ENCODE assay signal across 12 cellular contexts in the genomic region with DNA sequence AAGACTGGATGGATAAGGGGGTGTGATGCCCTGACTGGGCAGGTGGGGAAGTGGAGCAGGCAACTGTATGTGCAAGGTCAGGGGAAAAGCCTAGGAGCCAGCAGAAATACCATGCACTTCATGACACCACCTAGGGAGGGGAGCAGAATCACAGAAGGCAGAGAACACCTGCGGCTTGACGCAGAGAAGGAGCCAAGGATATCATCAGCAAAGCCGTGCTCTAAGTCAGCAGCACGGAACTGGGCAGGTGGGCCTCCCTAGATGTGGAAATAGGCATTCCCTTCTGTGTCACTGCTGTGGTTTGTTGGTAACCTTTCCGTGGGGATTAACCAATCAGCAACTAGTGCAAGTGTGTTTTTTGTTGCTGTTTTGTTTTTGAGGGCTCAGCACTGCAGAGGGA. TPM values are rescaled to one million over a fixed set of nuclear protein-coding genes. Genes with fewer than 3 reads are reported as not detected.
DNase-seq lines count a peak whose midpoint lies in the region; ATAC-seq, FAIRE-seq and TF ChIP-seq lines count a peak whose summit lies in the region.
"Had no signal": no experiment of that assay in that cellular context is flagged by ENCODE, and none has a peak within 500 bp of the region (broad histone marks: within the 10 kb centered on the region; RNA-seq: fewer than 3 reads in every experiment).

No MANE protein-coding gene starts in this region.

- peak overlapping the region; percentile 23 to 82 (median 79) for H3K4me3 Mint-ChIP-seq in CD8-positive, alpha-beta memory T cell
- H3K4me3 Mint-ChIP-seq in nephron progenitor cell, result no peak overlapping the region

- TF ChIP-seq POLR2A in body of pancreas (IDR thresholded peaks at IDR 0.05), result peak in 1 of 3 donors; percentile 19

- peaks cover 21% of the 10 kb centered on the region for H3K4me1 ChIP-seq in CD8-positive, alpha-beta memory T cell (ENCODE audit: insufficient read depth, low read length)
- peaks cover 38% of the 10 kb centered on the region for H3K4me1 ChIP-seq in body of pancreas

- FAIRE-seq in GM19239 (lab: Jason Lieb, UNC), result no peak
- FAIRE-seq: keratinocyte had no signal

- H3K36me3 ChIP-seq in CD8-positive, alpha-beta memory T cell (ENCODE audit: insufficient read depth, low read length), result no peaks in the 10 kb centered on the region
- no peaks in the 10 kb centered on the region for H3K36me3 ChIP-seq in body of pancreas (replicated peaks in 1 of 2; ENCODE audit: insufficient read depth in 1 of 2, low read depth in 2 of 2)

- no peak for ATAC-seq in body of pancreas
- ATAC-seq in HG02678 (IDR thresholded peaks at IDR 0.05; ENCODE audit: unreplicated experiment), result no peak

- no peak overlapping the region for H3K27ac ChIP-seq in CD8-positive, alpha-beta memory T cell (ENCODE audit: low read depth, low read length)
- peak overlapping the region in 3 of 4 donors; percentile 93 to 99 (median 99) for H3K27ac ChIP-seq in body of pancreas

- intact Hi-C loops in body of pancreas (cut with DNase I), result no loop called here

- H3K27me3 Mint-ChIP-seq in CD8-positive, alpha-beta memory T cell, result peaks cover 0 to 2% of the 10 kb centered on the region in 2 donors
- no peaks in the 10 kb centered on the region for H3K27me3 Mint-ChIP-seq in nephron progenitor cell (ENCODE audit: low read depth, poor library complexity)

- POLR2A ChIA-PET in CD8-positive, alpha-beta memory T cell (lab: Charles Lee), result no interaction called here

- H3K9me3 Mint-ChIP-seq in CD8-positive, alpha-beta memory T cell, result peaks cover 0 to 3% (median 0%) of the 10 kb centered on the region in 5 donors
- peaks cover 35% of the 10 kb centered on the region for H3K9me3 Mint-ChIP-seq in nephron progenitor cell

- peak in 5 of 7 experiments; percentile 9 to 37 (median 36) for TF ChIP-seq CTCF in body of pancreas (IDR thresholded peaks at IDR 0.05)
- no peak for TF ChIP-seq CTCF in nephron progenitor cell (IDR thresholded peaks at IDR 0.05)

- no peaks in the 10 kb centered on the region for H3K9me3 ChIP-seq in CD8-positive, alpha-beta memory T cell (ENCODE audit: low read length)
- no peaks in the 10 kb centered on the region for H3K9me3 ChIP-seq in body of pancreas

- H3K4me3 ChIP-seq in CD8-positive, alpha-beta memory T cell (ENCODE audit: low read length), result no peak overlapping the region
- no peak overlapping the region for H3K4me3 ChIP-seq in body of pancreas

- peak overlapping the region in 7 of 8 donors; percentile 9 to 83 (median 60) for H3K27ac Mint-ChIP-seq in CD8-positive, alpha-beta memory T cell
- peak overlapping the region; percentile 4 for H3K27ac Mint-ChIP-seq in nephron progenitor cell

- no peak for DNase-seq in CD8-positive, alpha-beta memory T cell
- DNase-seq in HT-29 (ENCODE audit: low spot score), result peak; percentile 11
- peak; percentile 31 to 60 (median 52) for DNase-seq in body of pancreas
- DNase-seq in nephron progenitor cell, result no peak
- no peak for DNase-seq in GDM1 (lab: John Stamatoyannopoulos, UW)
- no peak for DNase-seq in NCI-H2227 treated with DMSO at 0.1 percent for 48 hours (lab: John Stamatoyannopoulos, UW)
- no peak for DNase-seq in GM19239 (ENCODE audit: insufficient read length, low spot score)
- DNase-seq: activated CD4-positive, alpha-beta T cell treated with anti-CD3 and anti-CD28 coated beads, Interleukin-2, amount 50 U/mL, for 1 hour; H7; NCI-H345 had no signal

- no peaks in the 10 kb centered on the region for H3K27me3 ChIP-seq in CD8-positive, alpha-beta memory T cell (ENCODE audit: insufficient read depth, low read length, poor library complexity, severe bottlenecking)
- H3K27me3 ChIP-seq in body of pancreas, result no peaks in the 10 kb centered on the region

- H3K4me1 Mint-ChIP-seq in CD8-positive, alpha-beta memory T cell, result peaks cover 32 to 53% (median 49%) of the 10 kb centered on the region in 3 donors
- peaks cover 41% of the 10 kb centered on the region for H3K4me1 Mint-ChIP-seq in nephron progenitor cell

- CTCF ChIA-PET in CD8-positive, alpha-beta memory T cell (lab: Charles Lee), result no interaction called here

- H3K36me3 Mint-ChIP-seq in CD8-positive, alpha-beta memory T cell, result peaks cover 0 to 8% (median 2%) of the 10 kb centered on the region in 3 donors
- peaks cover 47% of the 10 kb centered on the region for H3K36me3 Mint-ChIP-seq in nephron progenitor cell (ENCODE audit: low read depth)

- 42 to 45% methylated on average over 5 of the region's 5 CpGs for WGBS in body of pancreas, 2 donors

RNA-seq across cellular contexts. Expression of gene HDLBP, which starts 41.3 kb away (rescaled TPM):
- total RNA-seq in CD8-positive, alpha-beta memory T cell, result 100 to 1,000 TPM; 307 to 313 TPM
- polyA plus RNA-seq in CD8-positive, alpha-beta memory T cell, result 70.0 TPM
- 461 and 493 TPM in 2 replicates for total RNA-seq in HT-29 (2014; rRNA removed; shearing (Covaris generic))
- 100 to 1,000 TPM; 501 to 612 TPM for total RNA-seq in body of pancreas

RNA-seq across cellular contexts. Expression of gene SEPTIN2, which starts 41.6 kb away (rescaled TPM):
- 100 to 1,000 TPM; 301 to 319 TPM for total RNA-seq in CD8-positive, alpha-beta memory T cell
- polyA plus RNA-seq in CD8-positive, alpha-beta memory T cell, result 187 TPM
- total RNA-seq in HT-29 (2014; rRNA removed; shearing (Covaris generic)), result 139 and 164 TPM in 2 replicates
- 100 to 1,000 TPM; 226 to 271 TPM for total RNA-seq in body of pancreas

Comparison
In these comparisons a context has a peak if more than half of its experiments do, and no peak if none do; other contexts are left out.
1. DNase-seq: peak in HT-29 (single experiment) and body of pancreas (4 of 4); none in CD8-positive, alpha-beta memory T cell (0 of 5), nephron progenitor cell (single experiment), GDM1 (single experiment), NCI-H2227 treated with DMSO at 0.1 percent for 48 hours (single experiment) and GM19239 (single experiment).